In genomic region chr1:102588536-102588935, GRCh38 we compare ENCODE assay signal across 25 cellular contexts.
DNase-seq lines count a peak whose midpoint lies in the region; ATAC-seq, FAIRE-seq and TF ChIP-seq lines count a peak whose summit lies in the region.
"Had no signal": no experiment of that assay in that cellular context is flagged by ENCODE, and none has a peak within 500 bp of the region (broad histone marks: within the 10 kb centered on the region; RNA-seq: fewer than 3 reads in every experiment).

No MANE protein-coding gene starts in this region.

- no peak overlapping the region for H4K8ac ChIP-seq in mesendoderm (ENCODE audit: low read depth, low read length)

- no peak overlapping the region for H3K27ac Mint-ChIP-seq in neural progenitor cell
- H3K27ac Mint-ChIP-seq: activated naive CD8-positive, alpha-beta T cell treated with anti-CD3 and anti-CD28 coated beads, Interleukin-2, amount 50 U/mL, for 24 hours; stimulated activated naive CD8-positive, alpha-beta T cell treated with anti-CD3 and anti-CD28 coated beads, Interleukin-15, Interleukin-2, amounts not matched to agents 100 ng/mL and 50 ng/mL, for 24 hours; T-helper 17 cell had no signal

- H4K5ac ChIP-seq in mesendoderm (ENCODE audit: low read length) = no peak overlapping the region

- H3K18ac ChIP-seq in mesendoderm (ENCODE audit: low read length) = no peak overlapping the region

- no peak overlapping the region for H3K27ac ChIP-seq in neural progenitor cell
- no peak overlapping the region for H3K27ac ChIP-seq in mesendoderm (ENCODE audit: low read depth, low read length)
- H3K27ac ChIP-seq: 22Rv1, BLaER1, GM23248, transverse colon, WERI-Rb-1 had no signal

- H3K4me3 ChIP-seq in adipocyte (ENCODE audit: low read length) (no peak overlapping the region), neural progenitor cell (no peak overlapping the region), mesendoderm (ENCODE audit: low read length) (no peak overlapping the region)
- H3K4me3 ChIP-seq: BLaER1, GM23248, transverse colon had no signal

- no peak overlapping the region for H3K4me3 Mint-ChIP-seq in neural progenitor cell
- H3K4me3 Mint-ChIP-seq: activated naive CD8-positive, alpha-beta T cell treated with anti-CD3 and anti-CD28 coated beads, Interleukin-2, amount 50 U/mL, for 24 hours; stimulated activated naive CD8-positive, alpha-beta T cell treated with anti-CD3 and anti-CD28 coated beads, Interleukin-15, Interleukin-2, amounts not matched to agents 100 ng/mL and 50 ng/mL, for 24 hours; T-helper 17 cell had no signal

- H2AK5ac ChIP-seq in mesendoderm (ENCODE audit: low read length) = no peak overlapping the region

- H3K27me3 Mint-ChIP-seq in neural progenitor cell (ENCODE audit: insufficient read depth, low read depth) = no peaks in the 10 kb centered on the region
- H3K27me3 Mint-ChIP-seq: activated naive CD8-positive, alpha-beta T cell treated with anti-CD3 and anti-CD28 coated beads, Interleukin-2, amount 50 U/mL, for 24 hours; stimulated activated naive CD8-positive, alpha-beta T cell treated with anti-CD3 and anti-CD28 coated beads, Interleukin-15, Interleukin-2, amounts not matched to agents 100 ng/mL and 50 ng/mL, for 24 hours; T-helper 17 cell had no signal

- no peak overlapping the region for H3K4me2 ChIP-seq in neural progenitor cell
- H3K4me2 ChIP-seq in mesendoderm (ENCODE audit: low read length) = no peak overlapping the region
- H3K4me2 ChIP-seq: BLaER1 had no signal

- H3K79me1 ChIP-seq in mesendoderm (ENCODE audit: low read length) = no peaks in the 10 kb centered on the region

- peak; percentile 26 for DNase-seq in NCI-H1105 treated with DMSO at 0.1 percent for 48 hours (lab: John Stamatoyannopoulos, UW)
- no peak for DNase-seq in NCI-H1105 (lab: John Stamatoyannopoulos, UW)
- DNase-seq in HPDE6-E6E7 (ENCODE audit: extremely low spot score) = peak; percentile 3
- peak; percentile 25 for DNase-seq in adipocyte (ENCODE audit: low read depth)
- no peak for DNase-seq in neural progenitor cell (ENCODE audit: low spot score)
- no peak for DNase-seq in mesendoderm
- DNase-seq in GM19239 (ENCODE audit: insufficient read length, low spot score) = no peak
- DNase-seq: activated CD8-positive, alpha-beta memory T cell treated with anti-CD3 and anti-CD28 coated beads, Interleukin-2, amount 50 U/mL, for 48 hours; activated effector memory CD4-positive, alpha-beta T cell treated with Interleukin-2 at 50 U/mL for 16 hours; activated naive CD8-positive, alpha-beta T cell treated with anti-CD3 and anti-CD28 coated beads, Interleukin-2, amount 50 U/mL, for 24 hours; dermis blood vessel endothelial cell; GM23248; hypothalamus; islet precursor cell; NCI-H2029 treated with DMSO at 0.1 percent for 48 hours; NCI-H526; PC-3; stimulated activated CD4-positive, alpha-beta T cell treated with anti-CD3 and anti-CD28 coated beads, Interleukin-4, amount 100 ng/mL, for 24 hours; T-helper 17 cell; transverse colon; WERI-Rb-1 had no signal

- no peaks in the 10 kb centered on the region for H4K20me1 ChIP-seq in neural progenitor cell (ENCODE audit: low read depth)
- H4K20me1 ChIP-seq: BLaER1 had no signal

- H2BK5ac ChIP-seq in mesendoderm (ENCODE audit: low read length) = no peak overlapping the region

- H2BK15ac ChIP-seq in mesendoderm (replicated peaks; ENCODE audit: low read depth) = no peak overlapping the region

- H3K9ac ChIP-seq in adipocyte (ENCODE audit: low read length) (no peak overlapping the region), neural progenitor cell (no peak overlapping the region), mesendoderm (ENCODE audit: low read length) (no peak overlapping the region)
- H3K9ac ChIP-seq: BLaER1, GM23248 had no signal

- no peak overlapping the region for H3K23ac ChIP-seq in mesendoderm (ENCODE audit: low read length)

- peak overlapping the region; percentile 35 for H2AFZ ChIP-seq in neural progenitor cell (replicated peaks)
- H2AFZ ChIP-seq: GM23248 had no signal

- no peak overlapping the region for H3K4ac ChIP-seq in mesendoderm (ENCODE audit: low read depth, low read length)

- H3K36me3 ChIP-seq in adipocyte (ENCODE audit: control insufficient read depth, insufficient read depth, low read length, severe bottlenecking) = no peaks in the 10 kb centered on the region
- no peaks in the 10 kb centered on the region for H3K36me3 ChIP-seq in neural progenitor cell
- no peaks in the 10 kb centered on the region for H3K36me3 ChIP-seq in mesendoderm (ENCODE audit: control insufficient read depth, insufficient read depth, low read length)
- H3K36me3 ChIP-seq: BLaER1, transverse colon, WERI-Rb-1 had no signal

- H3K9me3 Mint-ChIP-seq in neural progenitor cell = no peaks in the 10 kb centered on the region
- H3K9me3 Mint-ChIP-seq: activated naive CD8-positive, alpha-beta T cell treated with anti-CD3 and anti-CD28 coated beads, Interleukin-2, amount 50 U/mL, for 24 hours; stimulated activated naive CD8-positive, alpha-beta T cell treated with anti-CD3 and anti-CD28 coated beads, Interleukin-15, Interleukin-2, amounts not matched to agents 100 ng/mL and 50 ng/mL, for 24 hours had no signal

- no peak for FAIRE-seq in GM19239 (lab: Jason Lieb, UNC)

- H2BK120ac ChIP-seq in mesendoderm (ENCODE audit: low read depth, low read length) = no peak overlapping the region

- no peaks in the 10 kb centered on the region for H3K9me3 ChIP-seq in adipocyte (ENCODE audit: control insufficient read depth, low read length)
- H3K9me3 ChIP-seq in neural progenitor cell (ENCODE audit: low read depth) = no peaks in the 10 kb centered on the region
- H3K9me3 ChIP-seq: transverse colon had no signal

- H3K79me2 ChIP-seq in neural progenitor cell (ENCODE audit: low read depth) = no peaks in the 10 kb centered on the region
- no peaks in the 10 kb centered on the region for H3K79me2 ChIP-seq in mesendoderm (ENCODE audit: control insufficient read depth, insufficient read depth, low read length)

- no peak for ATAC-seq in HG03378 (IDR thresholded peaks at IDR 0.05; ENCODE audit: unreplicated experiment)
- ATAC-seq: activated naive CD8-positive, alpha-beta T cell treated with anti-CD3 and anti-CD28 coated beads, Interleukin-2, amount 50 U/mL, for 24 hours; PC-3; T-helper 17 cell had no signal

- H3K4me1 Mint-ChIP-seq in neural progenitor cell = no peaks in the 10 kb centered on the region
- H3K4me1 Mint-ChIP-seq: activated naive CD8-positive, alpha-beta T cell treated with anti-CD3 and anti-CD28 coated beads, Interleukin-2, amount 50 U/mL, for 24 hours; T-helper 17 cell had no signal

- H3K56ac ChIP-seq in mesendoderm (ENCODE audit: low read length) = no peak overlapping the region

- no peak for TF ChIP-seq CTCF in neural progenitor cell (IDR thresholded peaks at IDR 0.05)

- H3K4me1 ChIP-seq in adipocyte (ENCODE audit: control insufficient read depth, insufficient read depth, low read length) = no peaks in the 10 kb centered on the region
- H3K4me1 ChIP-seq in neural progenitor cell = no peaks in the 10 kb centered on the region
- no peaks in the 10 kb centered on the region for H3K4me1 ChIP-seq in mesendoderm (ENCODE audit: control insufficient read depth, low read depth, low read length)
- H3K4me1 ChIP-seq: transverse colon had no signal

- WGBS in mesendoderm (ENCODE audit: extremely low coverage, insufficient coverage, low lambda C conversion rate) = no CpG with 5 or more reads among the region's 2 CpGs

- H3F3A ChIP-seq in neural progenitor cell (ENCODE audit: low read depth) = no peaks in the 10 kb centered on the region

- H3K36me3 Mint-ChIP-seq in neural progenitor cell = no peaks in the 10 kb centered on the region

- no peaks in the 10 kb centered on the region for H3K27me3 ChIP-seq in adipocyte (replicated peaks; ENCODE audit: control insufficient read depth, insufficient read depth, low read length)
- H3K27me3 ChIP-seq in neural progenitor cell = no peaks in the 10 kb centered on the region
- H3K27me3 ChIP-seq in mesendoderm (ENCODE audit: insufficient read depth, low read length, poor library complexity) = no peaks in the 10 kb centered on the region
- H3K27me3 ChIP-seq: BLaER1, transverse colon had no signal

Comparison
In these comparisons a context has a peak if more than half of its experiments do, and no peak if none do; other contexts are left out.
1. DNase-seq: peak in NCI-H1105 treated with DMSO at 0.1 percent for 48 hours (single experiment), HPDE6-E6E7 (single experiment) and adipocyte (single experiment); none in NCI-H1105 (single experiment), neural progenitor cell (single experiment), mesendoderm (single experiment) and GM19239 (single experiment).